Comparison of ENCODE assay signal across 1 cellular context in the genomic region with DNA sequence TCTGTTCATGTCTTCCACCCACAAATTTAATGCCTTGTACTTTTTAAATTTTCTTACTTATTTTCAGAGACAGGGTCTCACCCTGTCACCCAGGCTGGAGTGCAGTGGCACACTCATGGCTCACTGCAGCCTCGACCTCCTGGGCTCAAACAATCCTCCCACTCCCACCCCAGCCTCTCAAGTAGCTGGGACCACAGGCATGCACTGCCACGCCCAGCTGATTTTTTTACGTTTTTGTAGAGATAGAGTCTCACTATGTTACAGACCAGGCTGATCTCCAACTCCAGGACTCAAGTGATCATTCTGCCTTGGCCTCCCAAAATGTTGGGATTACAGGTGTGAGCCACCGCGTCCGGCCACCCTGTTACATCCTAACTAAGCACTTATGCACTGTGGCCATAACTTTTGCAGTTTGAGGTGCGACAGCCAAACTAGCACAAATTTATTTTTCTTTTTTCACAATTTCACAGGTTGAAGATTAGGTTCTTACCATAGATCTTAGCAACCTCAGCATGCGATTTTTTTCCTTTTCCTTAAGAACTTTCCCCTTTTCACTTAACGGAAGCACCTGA.
A peak's percentile ranks its signal among the peaks of the same experiment; 100 is the strongest.
TF ChIP-seq lines count a peak whose summit lies in the region.

No MANE protein-coding gene starts in this region.

TF ChIP-seq in HepG2, 621 proteins besides CTCF, POLR2A, EP300 and RAD21 (continued from another document):
- TF ChIP-seq, protein P1, sequence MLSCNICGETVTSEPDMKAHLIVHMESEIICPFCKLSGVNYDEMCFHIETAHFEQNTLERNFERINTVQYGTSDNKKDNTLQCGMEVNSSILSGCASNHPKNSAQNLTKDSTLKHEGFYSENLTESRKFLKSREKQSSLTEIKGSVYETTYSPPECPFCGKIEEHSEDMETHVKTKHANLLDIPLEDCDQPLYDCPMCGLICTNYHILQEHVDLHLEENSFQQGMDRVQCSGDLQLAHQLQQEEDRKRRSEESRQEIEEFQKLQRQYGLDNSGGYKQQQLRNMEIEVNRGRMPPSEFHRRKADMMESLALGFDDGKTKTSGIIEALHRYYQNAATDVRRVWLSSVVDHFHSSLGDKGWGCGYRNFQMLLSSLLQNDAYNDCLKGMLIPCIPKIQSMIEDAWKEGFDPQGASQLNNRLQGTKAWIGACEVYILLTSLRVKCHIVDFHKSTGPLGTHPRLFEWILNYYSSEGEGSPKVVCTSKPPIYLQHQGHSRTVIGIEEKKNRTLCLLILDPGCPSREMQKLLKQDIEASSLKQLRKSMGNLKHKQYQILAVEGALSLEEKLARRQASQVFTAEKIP (CRISPR knock-in tag; IDR thresholded peaks at IDR 0.05; ENCODE audit: borderline replicate concordance) = no peak
- TF ChIP-seq, protein P2, sequence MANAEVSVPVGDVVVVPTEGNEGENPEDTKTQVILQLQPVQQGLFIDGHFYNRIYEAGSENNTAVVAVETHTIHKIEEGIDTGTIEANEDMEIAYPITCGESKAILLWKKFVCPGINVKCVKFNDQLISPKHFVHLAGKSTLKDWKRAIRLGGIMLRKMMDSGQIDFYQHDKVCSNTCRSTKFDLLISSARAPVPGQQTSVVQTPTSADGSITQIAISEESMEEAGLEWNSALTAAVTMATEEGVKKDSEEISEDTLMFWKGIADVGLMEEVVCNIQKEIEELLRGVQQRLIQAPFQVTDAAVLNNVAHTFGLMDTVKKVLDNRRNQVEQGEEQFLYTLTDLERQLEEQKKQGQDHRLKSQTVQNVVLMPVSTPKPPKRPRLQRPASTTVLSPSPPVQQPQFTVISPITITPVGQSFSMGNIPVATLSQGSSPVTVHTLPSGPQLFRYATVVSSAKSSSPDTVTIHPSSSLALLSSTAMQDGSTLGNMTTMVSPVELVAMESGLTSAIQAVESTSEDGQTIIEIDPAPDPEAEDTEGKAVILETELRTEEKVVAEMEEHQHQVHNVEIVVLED (CRISPR knock-in tag; IDR thresholded peaks at IDR 0.05; ENCODE audit: borderline replicate concordance) = no peak
- TF ChIP-seq, protein P3, sequence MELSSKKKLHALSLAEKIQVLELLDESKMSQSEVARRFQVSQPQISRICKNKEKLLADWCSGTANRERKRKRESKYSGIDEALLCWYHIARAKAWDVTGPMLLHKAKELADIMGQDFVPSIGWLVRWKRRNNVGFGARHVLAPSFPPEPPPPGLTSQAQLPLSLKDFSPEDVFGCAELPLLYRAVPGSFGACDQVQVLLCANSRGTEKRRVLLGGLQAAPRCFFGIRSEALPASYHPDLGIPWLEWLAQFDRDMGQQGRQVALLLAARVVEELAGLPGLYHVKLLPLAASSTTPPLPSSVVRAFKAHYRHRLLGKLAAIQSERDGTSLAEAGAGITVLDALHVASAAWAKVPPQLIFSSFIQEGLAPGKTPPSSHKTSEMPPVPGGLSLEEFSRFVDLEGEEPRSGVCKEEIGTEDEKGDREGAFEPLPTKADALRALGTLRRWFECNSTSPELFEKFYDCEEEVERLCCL (CRISPR knock-in tag; IDR thresholded peaks at IDR 0.05; ENCODE audit: borderline replicate concordance) = no peak
- TF ChIP-seq, protein P4, sequence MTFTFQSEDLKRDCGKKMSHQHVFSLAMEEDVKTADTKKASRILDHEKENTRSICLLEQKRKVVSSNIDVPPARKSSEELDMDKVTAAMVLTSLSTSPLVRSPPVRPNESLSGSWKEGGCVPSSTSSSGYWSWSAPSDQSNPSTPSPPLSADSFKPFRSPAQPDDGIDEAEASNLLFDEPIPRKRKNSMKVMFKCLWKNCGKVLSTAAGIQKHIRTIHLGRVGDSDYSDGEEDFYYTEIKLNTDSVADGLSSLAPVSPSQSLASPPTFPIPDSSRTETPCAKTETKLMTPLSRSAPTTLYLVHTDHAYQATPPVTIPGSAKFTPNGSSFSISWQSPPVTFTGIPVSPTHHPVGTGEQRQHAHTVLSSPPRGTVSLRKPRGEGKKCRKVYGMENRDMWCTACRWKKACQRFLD (CRISPR knock-in tag; IDR thresholded peaks at IDR 0.05; ENCODE audit: borderline replicate concordance) = no peak
- TF ChIP-seq, protein P5, sequence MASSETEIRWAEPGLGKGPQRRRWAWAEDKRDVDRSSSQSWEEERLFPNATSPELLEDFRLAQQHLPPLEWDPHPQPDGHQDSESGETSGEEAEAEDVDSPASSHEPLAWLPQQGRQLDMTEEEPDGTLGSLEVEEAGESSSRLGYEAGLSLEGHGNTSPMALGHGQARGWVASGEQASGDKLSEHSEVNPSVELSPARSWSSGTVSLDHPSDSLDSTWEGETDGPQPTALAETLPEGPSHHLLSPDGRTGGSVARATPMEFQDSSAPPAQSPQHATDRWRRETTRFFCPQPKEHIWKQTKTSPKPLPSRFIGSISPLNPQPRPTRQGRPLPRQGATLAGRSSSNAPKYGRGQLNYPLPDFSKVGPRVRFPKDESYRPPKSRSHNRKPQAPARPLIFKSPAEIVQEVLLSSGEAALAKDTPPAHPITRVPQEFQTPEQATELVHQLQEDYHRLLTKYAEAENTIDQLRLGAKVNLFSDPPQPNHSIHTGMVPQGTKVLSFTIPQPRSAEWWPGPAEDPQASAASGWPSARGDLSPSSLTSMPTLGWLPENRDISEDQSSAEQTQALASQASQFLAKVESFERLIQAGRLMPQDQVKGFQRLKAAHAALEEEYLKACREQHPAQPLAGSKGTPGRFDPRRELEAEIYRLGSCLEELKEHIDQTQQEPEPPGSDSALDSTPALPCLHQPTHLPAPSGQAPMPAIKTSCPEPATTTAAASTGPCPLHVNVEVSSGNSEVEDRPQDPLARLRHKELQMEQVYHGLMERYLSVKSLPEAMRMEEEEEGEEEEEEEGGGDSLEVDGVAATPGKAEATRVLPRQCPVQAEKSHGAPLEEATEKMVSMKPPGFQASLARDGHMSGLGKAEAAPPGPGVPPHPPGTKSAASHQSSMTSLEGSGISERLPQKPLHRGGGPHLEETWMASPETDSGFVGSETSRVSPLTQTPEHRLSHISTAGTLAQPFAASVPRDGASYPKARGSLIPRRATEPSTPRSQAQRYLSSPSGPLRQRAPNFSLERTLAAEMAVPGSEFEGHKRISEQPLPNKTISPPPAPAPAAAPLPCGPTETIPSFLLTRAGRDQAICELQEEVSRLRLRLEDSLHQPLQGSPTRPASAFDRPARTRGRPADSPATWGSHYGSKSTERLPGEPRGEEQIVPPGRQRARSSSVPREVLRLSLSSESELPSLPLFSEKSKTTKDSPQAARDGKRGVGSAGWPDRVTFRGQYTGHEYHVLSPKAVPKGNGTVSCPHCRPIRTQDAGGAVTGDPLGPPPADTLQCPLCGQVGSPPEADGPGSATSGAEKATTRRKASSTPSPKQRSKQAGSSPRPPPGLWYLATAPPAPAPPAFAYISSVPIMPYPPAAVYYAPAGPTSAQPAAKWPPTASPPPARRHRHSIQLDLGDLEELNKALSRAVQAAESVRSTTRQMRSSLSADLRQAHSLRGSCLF (CRISPR knock-in tag; IDR thresholded peaks at IDR 0.05; ENCODE audit: borderline replicate concordance) = 0 out of 2 replicates have a peak, but pooled peaks have one; percentile 53
- TF ChIP-seq, protein P6, sequence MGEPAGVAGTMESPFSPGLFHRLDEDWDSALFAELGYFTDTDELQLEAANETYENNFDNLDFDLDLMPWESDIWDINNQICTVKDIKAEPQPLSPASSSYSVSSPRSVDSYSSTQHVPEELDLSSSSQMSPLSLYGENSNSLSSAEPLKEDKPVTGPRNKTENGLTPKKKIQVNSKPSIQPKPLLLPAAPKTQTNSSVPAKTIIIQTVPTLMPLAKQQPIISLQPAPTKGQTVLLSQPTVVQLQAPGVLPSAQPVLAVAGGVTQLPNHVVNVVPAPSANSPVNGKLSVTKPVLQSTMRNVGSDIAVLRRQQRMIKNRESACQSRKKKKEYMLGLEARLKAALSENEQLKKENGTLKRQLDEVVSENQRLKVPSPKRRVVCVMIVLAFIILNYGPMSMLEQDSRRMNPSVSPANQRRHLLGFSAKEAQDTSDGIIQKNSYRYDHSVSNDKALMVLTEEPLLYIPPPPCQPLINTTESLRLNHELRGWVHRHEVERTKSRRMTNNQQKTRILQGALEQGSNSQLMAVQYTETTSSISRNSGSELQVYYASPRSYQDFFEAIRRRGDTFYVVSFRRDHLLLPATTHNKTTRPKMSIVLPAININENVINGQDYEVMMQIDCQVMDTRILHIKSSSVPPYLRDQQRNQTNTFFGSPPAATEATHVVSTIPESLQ (CRISPR knock-in tag; conservative IDR thresholded peaks at IDR 0.05) = no peak
- TF ChIP-seq, protein P7, sequence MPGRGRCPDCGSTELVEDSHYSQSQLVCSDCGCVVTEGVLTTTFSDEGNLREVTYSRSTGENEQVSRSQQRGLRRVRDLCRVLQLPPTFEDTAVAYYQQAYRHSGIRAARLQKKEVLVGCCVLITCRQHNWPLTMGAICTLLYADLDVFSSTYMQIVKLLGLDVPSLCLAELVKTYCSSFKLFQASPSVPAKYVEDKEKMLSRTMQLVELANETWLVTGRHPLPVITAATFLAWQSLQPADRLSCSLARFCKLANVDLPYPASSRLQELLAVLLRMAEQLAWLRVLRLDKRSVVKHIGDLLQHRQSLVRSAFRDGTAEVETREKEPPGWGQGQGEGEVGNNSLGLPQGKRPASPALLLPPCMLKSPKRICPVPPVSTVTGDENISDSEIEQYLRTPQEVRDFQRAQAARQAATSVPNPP (CRISPR knock-in tag; IDR thresholded peaks at IDR 0.05) = no peak
- TF ChIP-seq ZNF614 (CRISPR knock-in tag; IDR thresholded peaks at IDR 0.05; ENCODE audit: borderline replicate concordance) = peak; percentile 21; the same call in 1 of the 2 replicates
TF ChIP-seq in HepG2: peak in this region for 4.
